16 cellular contexts compared by ENCODE assay signal in genomic region chr20:61340157-61340556, GRCh38.
A peak's percentile ranks its signal among the peaks of the same experiment; 100 is the strongest.
DNase-seq lines count a peak whose midpoint lies in the region; ATAC-seq, FAIRE-seq and TF ChIP-seq lines count a peak whose summit lies in the region.
"Had no signal": no experiment of that assay in that cellular context is flagged by ENCODE, and none has a peak within 500 bp of the region (broad histone marks: within the 10 kb centered on the region; RNA-seq: fewer than 3 reads in every experiment).

No MANE protein-coding gene starts in this region.

- H3K27me3 ChIP-seq in HepG2 (ENCODE audit: control insufficient read depth in 1 of 2, insufficient read depth in 2 of 2, low read length in 2 of 2) (peaks cover 8 to 27% of the 10 kb centered on the region in 2 experiments; a peak in 4 of 5 replicates), right lobe of liver (no peaks in the 10 kb centered on the region)
- H3K27me3 ChIP-seq: BLaER1 had no signal

- FAIRE-seq in HepG2 (lab: Jason Lieb, UNC), result no peak
- FAIRE-seq: GM12878, GM18507 had no signal

- no peak overlapping the region for H3K9ac ChIP-seq in HepG2 (ENCODE audit: insufficient read depth, low read depth, low read length)
- H3K9ac ChIP-seq: BLaER1, GM23248 had no signal

- H3K27ac Mint-ChIP-seq in stimulated activated memory B cell treated with anti-CD40 and anti-IgM and Interleukin-4, amounts not matched to agents 10 μg/mL and 1 μg/mL and 100 μg/mL, for 72 hours, result no peak overlapping the region
- H3K27ac Mint-ChIP-seq: CD4-positive, CD25-positive, alpha-beta regulatory T cell had no signal

- no TSS peak for BruUV-seq in HepG2 (replicated peaks; lab: Mats Ljungman, UMichigan)

- no peak overlapping the region for H3K4me2 ChIP-seq in HepG2 (ENCODE audit: low read depth, low read length)
- H3K4me2 ChIP-seq: BLaER1 had no signal

- H3K4me1 ChIP-seq in HepG2 (ENCODE audit: insufficient read depth, low read length) (no peaks in the 10 kb centered on the region), right lobe of liver (no peaks in the 10 kb centered on the region)

- WGBS in HepG2 (ENCODE audit: low lambda C conversion rate), result 30% methylated on average over 5 of the region's 5 CpGs
- WGBS in right lobe of liver (ENCODE audit: insufficient coverage, low coverage, low lambda C conversion rate, missing lambda C conversion rate), result 59% methylated on average over 5 of the region's 5 CpGs

- CTCF ChIA-PET in HepG2 (lab: Yijun Ruan, JAX; ENCODE audit: low intra/inter-chr PET ratio, low total read pairs), result no interaction called here

- no peaks in the 10 kb centered on the region for H3K4me1 Mint-ChIP-seq in stimulated activated memory B cell treated with anti-CD40 and anti-IgM and Interleukin-4, amounts not matched to agents 10 μg/mL and 1 μg/mL and 100 μg/mL, for 72 hours
- H3K4me1 Mint-ChIP-seq: CD4-positive, CD25-positive, alpha-beta regulatory T cell had no signal

- TF ChIP-seq CTCF in HepG2 (CRISPR knock-in tag; IDR thresholded peaks at IDR 0.05) (no peak), right lobe of liver (IDR thresholded peaks at IDR 0.05) (no peak)

- no peak overlapping the region for H3K4me3 ChIP-seq in HepG2 (replicated peaks in 1 of 3; ENCODE audit: insufficient read depth in 1 of 3, low read depth in 2 of 3, low read length in 3 of 3)
- H3K4me3 ChIP-seq in right lobe of liver, result no peak overlapping the region
- H3K4me3 ChIP-seq: BLaER1, GM12878, GM23248 had no signal

- no peak overlapping the region for H3K4me3 Mint-ChIP-seq in stimulated activated memory B cell treated with anti-CD40 and anti-IgM and Interleukin-4, amounts not matched to agents 10 μg/mL and 1 μg/mL and 100 μg/mL, for 72 hours
- H3K4me3 Mint-ChIP-seq: CD4-positive, CD25-positive, alpha-beta regulatory T cell had no signal

- no peaks in the 10 kb centered on the region for H3K79me2 ChIP-seq in HepG2 (ENCODE audit: insufficient read depth, low read length)

- TF ChIP-seq POLR2A in HepG2 (IDR thresholded peaks at IDR 0.05; ENCODE audit: insufficient read depth in 1 of 2, low read depth in 2 of 2, low read length in 2 of 2) (no peak), right lobe of liver (IDR thresholded peaks at IDR 0.05) (no peak)

- no peaks in the 10 kb centered on the region for H3K36me3 Mint-ChIP-seq in stimulated activated memory B cell treated with anti-CD40 and anti-IgM and Interleukin-4, amounts not matched to agents 10 μg/mL and 1 μg/mL and 100 μg/mL, for 72 hours
- H3K36me3 Mint-ChIP-seq: CD4-positive, CD25-positive, alpha-beta regulatory T cell had no signal

- DNase-seq in HepG2 (ENCODE audit: low spot score), result no peak
- no peak for DNase-seq in right lobe of liver
- peak; percentile 4 for DNase-seq in NCI-H524 treated with DMSO at 0.1 percent for 48 hours (lab: John Stamatoyannopoulos, UW)
- DNase-seq in left kidney (ENCODE audit: low read depth, low spot score), result peak; percentile 31
- no peak for DNase-seq in occipital lobe (lab: John Stamatoyannopoulos, UW)
- DNase-seq in NCI-H2171 treated with DMSO at 0.1 percent for 48 hours (lab: John Stamatoyannopoulos, UW), result no peak
- DNase-seq: 8988T; AML-193; CD4-positive, CD25-positive, alpha-beta regulatory T cell; DMS79; GM23248; H7 had no signal

- H3K27ac ChIP-seq in HepG2 (ENCODE audit: extremely low read length, insufficient read depth, low read length) (no peak overlapping the region), right lobe of liver (no peak overlapping the region)
- H3K27ac ChIP-seq: BLaER1, GM23248 had no signal

- H3K27me3 Mint-ChIP-seq in stimulated activated memory B cell treated with anti-CD40 and anti-IgM and Interleukin-4, amounts not matched to agents 10 μg/mL and 1 μg/mL and 100 μg/mL, for 72 hours, result no peaks in the 10 kb centered on the region
- H3K27me3 Mint-ChIP-seq: CD4-positive, CD25-positive, alpha-beta regulatory T cell had no signal

- H3K9me3 ChIP-seq in HepG2 (ENCODE audit: low read length) (no peaks in the 10 kb centered on the region), right lobe of liver (no peaks in the 10 kb centered on the region)
- H3K9me3 ChIP-seq: BLaER1 had no signal

- H2AFZ ChIP-seq in HepG2 (ENCODE audit: low read length), result no peak overlapping the region
- H2AFZ ChIP-seq: GM23248 had no signal

- POLR2A ChIA-PET in HepG2 (lab: Yijun Ruan, JAX), result no interaction called here

- intact Hi-C loops in HepG2 (cut with micrococcal nuclease; ENCODE audit: unreplicated experiment), result no loop called here
- intact Hi-C loops in right lobe of liver (cut with DNase I), result no loop called here

- H3K36me3 ChIP-seq in HepG2 (replicated peaks in 1 of 2; ENCODE audit: control insufficient read depth in 1 of 2, insufficient read depth in 2 of 2, low read length in 2 of 2) (no peaks in the 10 kb centered on the region), right lobe of liver (no peaks in the 10 kb centered on the region)
- H3K36me3 ChIP-seq: BLaER1 had no signal

- H4K20me1 ChIP-seq in HepG2 (ENCODE audit: insufficient read depth, low read length), result no peaks in the 10 kb centered on the region
- H4K20me1 ChIP-seq: BLaER1 had no signal

- in situ Hi-C loops in HepG2 (cut with HindIII; ENCODE audit: extremely low pct_ligation_motif_present, low pct_unique_long_range_greater_than_20kb), result no loop called here

- no peak for TF ChIP-seq EP300 in HepG2 (IDR thresholded peaks at IDR 0.05; ENCODE audit: low read depth in 2 of 2, low read length in 2 of 2)
- no peak for TF ChIP-seq EP300 in HepG2 (CRISPR knock-in tag; IDR thresholded peaks at IDR 0.05; ENCODE audit: borderline replicate concordance)

- no peak for TF ChIP-seq RAD21 in HepG2 (CRISPR knock-in tag; IDR thresholded peaks at IDR 0.05)

- peaks cover 4% of the 10 kb centered on the region for H3K9me3 Mint-ChIP-seq in stimulated activated memory B cell treated with anti-CD40 and anti-IgM and Interleukin-4, amounts not matched to agents 10 μg/mL and 1 μg/mL and 100 μg/mL, for 72 hours

- ATAC-seq in HepG2 (no peak), right lobe of liver (no peak)
- ATAC-seq in stimulated activated memory B cell treated with anti-CD40 and anti-IgM and Interleukin-4, amounts not matched to agents 10 μg/mL and 1 μg/mL and 100 μg/mL, for 72 hours, result no peak
- ATAC-seq: GM12878 had no signal

TF ChIP-seq in HepG2, 621 proteins besides CTCF, POLR2A, EP300 and RAD21:
- TF ChIP-seq CHCHD3 (CRISPR knock-in tag; IDR thresholded peaks at IDR 0.05) (no peak), CREB1 (IDR thresholded peaks at IDR 0.05) (0 out of 2 replicates have a peak, but pooled peaks have one; percentile 18), CREB1 (CRISPR knock-in tag; IDR thresholded peaks at IDR 0.05) (no peak), REST (IDR thresholded peaks at IDR 0.05; ENCODE audit: borderline replicate concordance in 1 of 2, low read depth in 1 of 2, low read length in 2 of 2) (peak in 1 of 2 experiments; percentile 42; a peak in 2 of 4 replicates)

Comparison
In these comparisons a context has a peak if more than half of its experiments do, and no peak if none do; other contexts are left out.
1. DNase-seq: peak in NCI-H524 treated with DMSO at 0.1 percent for 48 hours (single experiment) and left kidney (single experiment); none in HepG2 (single experiment), right lobe of liver (0 of 3), occipital lobe (single experiment) and NCI-H2171 treated with DMSO at 0.1 percent for 48 hours (single experiment).